ENCODE assay signal across 1 cellular context in the genomic region with DNA sequence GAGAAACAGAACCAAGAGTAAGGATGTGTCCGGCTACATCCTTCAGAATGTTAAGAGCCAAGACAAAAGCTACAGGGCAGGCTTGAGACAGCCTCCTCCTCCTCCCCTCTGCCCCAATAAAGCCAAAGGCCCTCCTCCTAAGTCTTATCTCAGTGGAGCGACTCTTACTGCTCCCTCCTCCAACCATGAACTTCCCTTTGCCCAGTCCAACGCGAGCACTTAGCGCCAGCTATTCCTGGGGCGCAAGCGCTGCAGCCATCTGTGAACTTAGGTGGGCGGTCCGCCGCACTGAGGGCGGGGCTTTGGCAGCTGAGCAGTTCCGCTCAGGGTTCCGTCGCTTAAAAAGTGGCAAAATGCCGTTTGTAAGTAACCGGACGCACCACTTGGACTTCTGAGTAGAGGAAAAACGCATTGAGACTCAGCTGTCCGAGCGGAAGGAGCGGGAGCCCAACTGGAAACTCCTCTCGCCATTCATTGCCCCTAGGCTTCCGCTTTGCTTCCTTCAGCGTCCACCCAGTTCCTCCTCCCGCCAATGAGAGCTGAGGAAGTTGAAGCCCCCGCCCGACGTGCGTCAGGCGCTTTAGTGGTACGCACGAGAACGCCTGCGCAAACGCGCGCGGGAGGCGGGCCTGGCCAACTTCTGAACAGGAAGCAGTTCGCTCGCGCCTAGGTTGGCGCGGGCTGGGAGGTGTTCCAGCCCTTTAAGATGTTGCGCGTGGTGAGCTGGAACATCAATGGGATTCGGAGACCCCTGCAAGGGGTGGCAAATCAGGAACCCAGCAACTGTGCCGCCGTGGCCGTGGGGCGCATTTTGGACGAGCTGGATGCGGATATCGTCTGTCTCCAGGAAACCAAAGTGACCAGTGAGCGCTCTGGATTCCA.
TF ChIP-seq lines count a peak whose summit lies in the region.

A gene with protein sequence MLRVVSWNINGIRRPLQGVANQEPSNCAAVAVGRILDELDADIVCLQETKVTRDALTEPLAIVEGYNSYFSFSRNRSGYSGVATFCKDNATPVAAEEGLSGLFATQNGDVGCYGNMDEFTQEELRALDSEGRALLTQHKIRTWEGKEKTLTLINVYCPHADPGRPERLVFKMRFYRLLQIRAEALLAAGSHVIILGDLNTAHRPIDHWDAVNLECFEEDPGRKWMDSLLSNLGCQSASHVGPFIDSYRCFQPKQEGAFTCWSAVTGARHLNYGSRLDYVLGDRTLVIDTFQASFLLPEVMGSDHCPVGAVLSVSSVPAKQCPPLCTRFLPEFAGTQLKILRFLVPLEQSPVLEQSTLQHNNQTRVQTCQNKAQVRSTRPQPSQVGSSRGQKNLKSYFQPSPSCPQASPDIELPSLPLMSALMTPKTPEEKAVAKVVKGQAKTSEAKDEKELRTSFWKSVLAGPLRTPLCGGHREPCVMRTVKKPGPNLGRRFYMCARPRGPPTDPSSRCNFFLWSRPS (plus strand): TSS at position 647 of the 882 bp plus-strand sequence. CDS start 60 bp downstream, at position 707.

TF ChIP-seq in HepG2, 621 proteins besides CTCF, POLR2A, EP300 and RAD21 (continued from another document and continues in another):
- TF ChIP-seq, protein P1, sequence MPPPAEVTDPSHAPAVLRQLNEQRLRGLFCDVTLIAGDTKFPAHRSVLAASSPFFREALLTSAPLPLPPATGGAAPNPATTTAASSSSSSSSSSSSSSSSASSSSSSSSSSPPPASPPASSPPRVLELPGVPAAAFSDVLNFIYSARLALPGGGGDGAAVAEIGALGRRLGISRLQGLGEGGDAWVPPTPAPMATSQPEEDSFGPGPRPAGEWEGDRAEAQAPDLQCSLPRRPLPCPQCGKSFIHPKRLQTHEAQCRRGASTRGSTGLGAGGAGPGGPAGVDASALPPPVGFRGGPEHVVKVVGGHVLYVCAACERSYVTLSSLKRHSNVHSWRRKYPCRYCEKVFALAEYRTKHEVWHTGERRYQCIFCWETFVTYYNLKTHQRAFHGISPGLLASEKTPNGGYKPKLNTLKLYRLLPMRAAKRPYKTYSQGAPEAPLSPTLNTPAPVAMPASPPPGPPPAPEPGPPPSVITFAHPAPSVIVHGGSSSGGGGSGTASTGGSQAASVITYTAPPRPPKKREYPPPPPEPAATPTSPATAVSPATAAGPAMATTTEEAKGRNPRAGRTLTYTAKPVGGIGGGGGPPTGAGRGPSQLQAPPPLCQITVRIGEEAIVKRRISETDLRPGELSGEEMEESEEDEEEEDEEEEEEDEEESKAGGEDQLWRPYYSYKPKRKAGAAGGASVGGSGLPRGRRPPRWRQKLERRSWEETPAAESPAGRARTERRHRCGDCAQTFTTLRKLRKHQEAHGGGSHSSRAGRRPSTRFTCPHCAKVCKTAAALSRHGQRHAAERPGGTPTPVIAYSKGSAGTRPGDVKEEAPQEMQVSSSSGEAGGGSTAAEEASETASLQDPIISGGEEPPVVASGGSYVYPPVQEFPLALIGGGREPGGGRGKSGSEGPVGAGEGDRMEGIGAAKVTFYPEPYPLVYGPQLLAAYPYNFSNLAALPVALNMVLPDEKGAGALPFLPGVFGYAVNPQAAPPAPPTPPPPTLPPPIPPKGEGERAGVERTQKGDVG (CRISPR knock-in tag; IDR thresholded peaks at IDR 0.05; ENCODE audit: borderline replicate concordance): no peak
- TF ChIP-seq POLR2G (IDR thresholded peaks at IDR 0.05; ENCODE audit: low read depth, low read length) (peak; percentile 75), DPF2 (CRISPR knock-in tag; IDR thresholded peaks at IDR 0.05; ENCODE audit: borderline replicate concordance, low read depth) (no peak), MED13 (CRISPR knock-in tag; IDR thresholded peaks at IDR 0.05) (no peak), ZFP90 (CRISPR knock-in tag; IDR thresholded peaks at IDR 0.05; ENCODE audit: borderline replicate concordance) (no peak), NCOR1 (IDR thresholded peaks at IDR 0.05; ENCODE audit: borderline replicate concordance, low read length) (no peak), ZNF329 (CRISPR knock-in tag; IDR thresholded peaks at IDR 0.05; ENCODE audit: low read depth) (no peak), NCOA5 (CRISPR knock-in tag; IDR thresholded peaks at IDR 0.05) (no peak), ZNF558 (CRISPR knock-in tag; IDR thresholded peaks at IDR 0.05; ENCODE audit: borderline replicate concordance) (no peak), ZNF547 (CRISPR knock-in tag; IDR thresholded peaks at IDR 0.05) (no peak), ZBTB7B (CRISPR knock-in tag; IDR thresholded peaks at IDR 0.05) (no peak), RCOR2 (CRISPR knock-in tag; IDR thresholded peaks at IDR 0.05) (no peak), ZNF17 (CRISPR knock-in tag; IDR thresholded peaks at IDR 0.05) (no peak), SNRNP70 (IDR thresholded peaks at IDR 0.05; ENCODE audit: low read depth, low read length) (no peak), NRL (CRISPR knock-in tag; IDR thresholded peaks at IDR 0.05; ENCODE audit: borderline replicate concordance) (no peak), ZNF761 (CRISPR knock-in tag; conservative IDR thresholded peaks at IDR 0.05) (no peak), ZNF430 (CRISPR knock-in tag; IDR thresholded peaks at IDR 0.05) (no peak), ZNF75D (CRISPR knock-in tag; IDR thresholded peaks at IDR 0.05; ENCODE audit: borderline replicate concordance) (no peak), ZFY (CRISPR knock-in tag; IDR thresholded peaks at IDR 0.05) (no peak), KDM4B (CRISPR knock-in tag; IDR thresholded peaks at IDR 0.05) (no peak), PPARG (CRISPR knock-in tag; conservative IDR thresholded peaks at IDR 0.05) (no peak), ETV5 (CRISPR knock-in tag; IDR thresholded peaks at IDR 0.05; ENCODE audit: borderline replicate concordance) (no peak; the same call in 1 of the 2 replicates), HES4 (CRISPR knock-in tag; IDR thresholded peaks at IDR 0.05; ENCODE audit: borderline replicate concordance) (no peak), MEF2D (CRISPR knock-in tag; IDR thresholded peaks at IDR 0.05) (no peak), BORCS8-MEF2B (CRISPR knock-in tag; IDR thresholded peaks at IDR 0.05) (peak; percentile 55; the same call in 1 of the 2 replicates), FOSL2 (CRISPR knock-in tag; IDR thresholded peaks at IDR 0.05) (0 out of 2 replicates have a peak, but pooled peaks have one; percentile 5), ZNF556 (CRISPR knock-in tag; IDR thresholded peaks at IDR 0.05; ENCODE audit: borderline replicate concordance) (no peak), ZBTB3 (CRISPR knock-in tag; IDR thresholded peaks at IDR 0.05; ENCODE audit: borderline replicate concordance, low read depth) (no peak), MAF1 (CRISPR knock-in tag; IDR thresholded peaks at IDR 0.05; ENCODE audit: borderline replicate concordance) (no peak), SP140L (CRISPR knock-in tag; IDR thresholded peaks at IDR 0.05; ENCODE audit: borderline replicate concordance) (no peak), IRX3 (CRISPR knock-in tag; IDR thresholded peaks at IDR 0.05; ENCODE audit: borderline replicate concordance, low read depth) (no peak), SRSF9 (IDR thresholded peaks at IDR 0.05; ENCODE audit: borderline replicate concordance, insufficient read depth, low read depth, low read length, poor library complexity, severe bottlenecking) (no peak), IRF2 (CRISPR knock-in tag; IDR thresholded peaks at IDR 0.05) (no peak; the same call in 1 of the 2 replicates)
- TF ChIP-seq, protein P2, sequence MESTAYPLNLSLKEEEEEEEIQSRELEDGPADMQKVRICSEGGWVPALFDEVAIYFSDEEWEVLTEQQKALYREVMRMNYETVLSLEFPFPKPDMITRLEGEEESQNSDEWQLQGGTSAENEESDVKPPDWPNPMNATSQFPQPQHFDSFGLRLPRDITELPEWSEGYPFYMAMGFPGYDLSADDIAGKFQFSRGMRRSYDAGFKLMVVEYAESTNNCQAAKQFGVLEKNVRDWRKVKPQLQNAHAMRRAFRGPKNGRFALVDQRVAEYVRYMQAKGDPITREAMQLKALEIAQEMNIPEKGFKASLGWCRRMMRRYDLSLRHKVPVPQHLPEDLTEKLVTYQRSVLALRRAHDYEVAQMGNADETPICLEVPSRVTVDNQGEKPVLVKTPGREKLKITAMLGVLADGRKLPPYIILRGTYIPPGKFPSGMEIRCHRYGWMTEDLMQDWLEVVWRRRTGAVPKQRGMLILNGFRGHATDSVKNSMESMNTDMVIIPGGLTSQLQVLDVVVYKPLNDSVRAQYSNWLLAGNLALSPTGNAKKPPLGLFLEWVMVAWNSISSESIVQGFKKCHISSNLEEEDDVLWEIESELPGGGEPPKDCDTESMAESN (CRISPR knock-in tag; conservative IDR thresholded peaks at IDR 0.05): 0 out of 2 replicates have a peak, but pooled peaks have one; percentile 49
- TF ChIP-seq, protein P3, sequence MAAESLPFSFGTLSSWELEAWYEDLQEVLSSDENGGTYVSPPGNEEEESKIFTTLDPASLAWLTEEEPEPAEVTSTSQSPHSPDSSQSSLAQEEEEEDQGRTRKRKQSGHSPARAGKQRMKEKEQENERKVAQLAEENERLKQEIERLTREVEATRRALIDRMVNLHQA (CRISPR knock-in tag; IDR thresholded peaks at IDR 0.05): no peak
- TF ChIP-seq, protein P4, sequence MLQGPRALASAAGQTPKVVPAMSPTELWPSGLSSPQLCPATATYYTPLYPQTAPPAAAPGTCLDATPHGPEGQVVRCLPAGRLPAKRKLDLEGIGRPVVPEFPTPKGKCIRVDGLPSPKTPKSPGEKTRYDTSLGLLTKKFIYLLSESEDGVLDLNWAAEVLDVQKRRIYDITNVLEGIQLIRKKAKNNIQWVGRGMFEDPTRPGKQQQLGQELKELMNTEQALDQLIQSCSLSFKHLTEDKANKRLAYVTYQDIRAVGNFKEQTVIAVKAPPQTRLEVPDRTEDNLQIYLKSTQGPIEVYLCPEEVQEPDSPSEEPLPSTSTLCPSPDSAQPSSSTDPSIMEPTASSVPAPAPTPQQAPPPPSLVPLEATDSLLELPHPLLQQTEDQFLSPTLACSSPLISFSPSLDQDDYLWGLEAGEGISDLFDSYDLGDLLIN (CRISPR knock-in tag; IDR thresholded peaks at IDR 0.05; ENCODE audit: borderline replicate concordance): no peak
- TF ChIP-seq, protein P5, sequence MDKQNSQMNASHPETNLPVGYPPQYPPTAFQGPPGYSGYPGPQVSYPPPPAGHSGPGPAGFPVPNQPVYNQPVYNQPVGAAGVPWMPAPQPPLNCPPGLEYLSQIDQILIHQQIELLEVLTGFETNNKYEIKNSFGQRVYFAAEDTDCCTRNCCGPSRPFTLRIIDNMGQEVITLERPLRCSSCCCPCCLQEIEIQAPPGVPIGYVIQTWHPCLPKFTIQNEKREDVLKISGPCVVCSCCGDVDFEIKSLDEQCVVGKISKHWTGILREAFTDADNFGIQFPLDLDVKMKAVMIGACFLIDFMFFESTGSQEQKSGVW (CRISPR knock-in tag; IDR thresholded peaks at IDR 0.05; ENCODE audit: borderline replicate concordance): no peak
- TF ChIP-seq, protein P6, sequence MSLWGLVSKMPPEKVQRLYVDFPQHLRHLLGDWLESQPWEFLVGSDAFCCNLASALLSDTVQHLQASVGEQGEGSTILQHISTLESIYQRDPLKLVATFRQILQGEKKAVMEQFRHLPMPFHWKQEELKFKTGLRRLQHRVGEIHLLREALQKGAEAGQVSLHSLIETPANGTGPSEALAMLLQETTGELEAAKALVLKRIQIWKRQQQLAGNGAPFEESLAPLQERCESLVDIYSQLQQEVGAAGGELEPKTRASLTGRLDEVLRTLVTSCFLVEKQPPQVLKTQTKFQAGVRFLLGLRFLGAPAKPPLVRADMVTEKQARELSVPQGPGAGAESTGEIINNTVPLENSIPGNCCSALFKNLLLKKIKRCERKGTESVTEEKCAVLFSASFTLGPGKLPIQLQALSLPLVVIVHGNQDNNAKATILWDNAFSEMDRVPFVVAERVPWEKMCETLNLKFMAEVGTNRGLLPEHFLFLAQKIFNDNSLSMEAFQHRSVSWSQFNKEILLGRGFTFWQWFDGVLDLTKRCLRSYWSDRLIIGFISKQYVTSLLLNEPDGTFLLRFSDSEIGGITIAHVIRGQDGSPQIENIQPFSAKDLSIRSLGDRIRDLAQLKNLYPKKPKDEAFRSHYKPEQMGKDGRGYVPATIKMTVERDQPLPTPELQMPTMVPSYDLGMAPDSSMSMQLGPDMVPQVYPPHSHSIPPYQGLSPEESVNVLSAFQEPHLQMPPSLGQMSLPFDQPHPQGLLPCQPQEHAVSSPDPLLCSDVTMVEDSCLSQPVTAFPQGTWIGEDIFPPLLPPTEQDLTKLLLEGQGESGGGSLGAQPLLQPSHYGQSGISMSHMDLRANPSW (CRISPR knock-in tag; IDR thresholded peaks at IDR 0.05; ENCODE audit: borderline replicate concordance): no peak
- TF ChIP-seq, protein P7, sequence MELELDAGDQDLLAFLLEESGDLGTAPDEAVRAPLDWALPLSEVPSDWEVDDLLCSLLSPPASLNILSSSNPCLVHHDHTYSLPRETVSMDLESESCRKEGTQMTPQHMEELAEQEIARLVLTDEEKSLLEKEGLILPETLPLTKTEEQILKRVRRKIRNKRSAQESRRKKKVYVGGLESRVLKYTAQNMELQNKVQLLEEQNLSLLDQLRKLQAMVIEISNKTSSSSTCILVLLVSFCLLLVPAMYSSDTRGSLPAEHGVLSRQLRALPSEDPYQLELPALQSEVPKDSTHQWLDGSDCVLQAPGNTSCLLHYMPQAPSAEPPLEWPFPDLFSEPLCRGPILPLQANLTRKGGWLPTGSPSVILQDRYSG (CRISPR knock-in tag; IDR thresholded peaks at IDR 0.05): no peak
- TF ChIP-seq, protein P8, sequence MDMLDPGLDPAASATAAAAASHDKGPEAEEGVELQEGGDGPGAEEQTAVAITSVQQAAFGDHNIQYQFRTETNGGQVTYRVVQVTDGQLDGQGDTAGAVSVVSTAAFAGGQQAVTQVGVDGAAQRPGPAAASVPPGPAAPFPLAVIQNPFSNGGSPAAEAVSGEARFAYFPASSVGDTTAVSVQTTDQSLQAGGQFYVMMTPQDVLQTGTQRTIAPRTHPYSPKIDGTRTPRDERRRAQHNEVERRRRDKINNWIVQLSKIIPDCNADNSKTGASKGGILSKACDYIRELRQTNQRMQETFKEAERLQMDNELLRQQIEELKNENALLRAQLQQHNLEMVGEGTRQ (IDR thresholded peaks at IDR 0.05; ENCODE audit: low read depth, low read length): no peak
- TF ChIP-seq, protein P8 (CRISPR knock-in tag; IDR thresholded peaks at IDR 0.05; ENCODE audit: borderline replicate concordance): no peak
- TF ChIP-seq, protein P9, sequence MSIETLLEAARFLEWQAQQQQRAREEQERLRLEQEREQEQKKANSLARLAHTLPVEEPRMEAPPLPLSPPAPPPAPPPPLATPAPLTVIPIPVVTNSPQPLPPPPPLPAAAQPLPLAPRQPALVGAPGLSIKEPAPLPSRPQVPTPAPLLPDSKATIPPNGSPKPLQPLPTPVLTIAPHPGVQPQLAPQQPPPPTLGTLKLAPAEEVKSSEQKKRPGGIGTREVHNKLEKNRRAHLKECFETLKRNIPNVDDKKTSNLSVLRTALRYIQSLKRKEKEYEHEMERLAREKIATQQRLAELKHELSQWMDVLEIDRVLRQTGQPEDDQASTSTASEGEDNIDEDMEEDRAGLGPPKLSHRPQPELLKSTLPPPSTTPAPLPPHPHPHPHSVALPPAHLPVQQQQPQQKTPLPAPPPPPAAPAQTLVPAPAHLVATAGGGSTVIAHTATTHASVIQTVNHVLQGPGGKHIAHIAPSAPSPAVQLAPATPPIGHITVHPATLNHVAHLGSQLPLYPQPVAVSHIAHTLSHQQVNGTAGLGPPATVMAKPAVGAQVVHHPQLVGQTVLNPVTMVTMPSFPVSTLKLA (IDR thresholded peaks at IDR 0.05): no peak
